In the genomic region with DNA sequence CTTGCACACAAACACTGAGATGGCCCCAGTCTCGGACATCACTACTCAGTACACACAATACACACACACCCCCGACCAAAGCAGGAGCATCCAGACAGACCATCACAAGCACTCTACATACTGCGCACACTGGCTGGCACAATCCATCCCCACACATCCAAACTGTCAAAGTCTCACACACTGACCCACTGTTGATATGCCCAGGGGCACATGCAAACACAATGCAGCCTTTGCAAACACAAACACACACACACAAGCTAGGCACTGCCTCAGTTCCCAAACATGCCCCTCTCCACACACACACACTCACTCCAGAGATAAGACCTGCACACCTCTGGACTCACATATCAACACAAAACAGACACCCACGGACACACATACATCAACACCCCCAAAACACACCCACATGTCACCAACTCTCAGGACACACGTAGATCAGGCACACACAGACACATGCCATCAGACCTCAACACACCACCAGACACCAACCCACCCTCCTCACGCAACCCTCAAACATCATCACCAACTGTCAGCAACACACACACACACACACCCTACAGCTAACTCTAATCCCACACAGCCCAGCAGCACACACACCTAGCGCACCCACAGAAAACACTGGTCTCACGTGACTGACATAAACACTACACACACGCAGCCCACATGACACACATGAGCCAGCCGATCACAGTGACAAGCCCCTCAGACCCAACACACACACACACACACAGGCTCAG, we compare ENCODE assay signal across 8 cellular contexts. TPM values are rescaled to one million over a fixed set of nuclear protein-coding genes. Genes with fewer than 3 reads are reported as not detected.
DNase-seq lines count a peak whose midpoint lies in the region; ATAC-seq, FAIRE-seq and TF ChIP-seq lines count a peak whose summit lies in the region.

No MANE protein-coding gene starts in this region.

- ATAC-seq in activated CD8-positive, alpha-beta memory T cell treated with anti-CD3 and anti-CD28 coated beads, Interleukin-2, amount 10 ng/mL, durations not matched to agents 7 days and 5 days: no peak
- ATAC-seq in GM18511 (IDR thresholded peaks at IDR 0.05; ENCODE audit: unreplicated experiment): no peak
- no peak for ATAC-seq in HG02588 (IDR thresholded peaks at IDR 0.05; ENCODE audit: unreplicated experiment)

- H3K36me3 Mint-ChIP-seq in activated CD8-positive, alpha-beta memory T cell treated with anti-CD3 and anti-CD28 coated beads, Interleukin-2, amount 10 ng/mL, durations not matched to agents 7 days and 5 days: peaks cover 5% of the 10 kb centered on the region

- peak overlapping the region; percentile 38 for H3K18ac ChIP-seq in H1 (ENCODE audit: extremely low read depth, low read length)

- no peaks in the 10 kb centered on the region for H3K36me3 ChIP-seq in H1 (ENCODE audit: control insufficient read depth in 2 of 4, insufficient read depth in 4 of 4, low read length in 3 of 4)
- H3K36me3 ChIP-seq in osteoblast (ENCODE audit: insufficient read depth, low read length): peaks cover 6% of the 10 kb centered on the region

- H3K4me1 ChIP-seq in H1 (replicated peaks in 1 of 4; ENCODE audit: control insufficient read depth in 3 of 4, insufficient read depth in 4 of 4, low read length in 3 of 4): peaks cover 17 to 39% (median 25%) of the 10 kb centered on the region in 4 experiments
- peaks cover 54% of the 10 kb centered on the region for H3K4me1 ChIP-seq in osteoblast (ENCODE audit: insufficient read depth, low read length)

- H2BK12ac ChIP-seq in H1 (ENCODE audit: low read depth, low read length): peak overlapping the region; percentile 100

- DNase-seq in activated CD8-positive, alpha-beta memory T cell treated with anti-CD3 and anti-CD28 coated beads, Interleukin-2, amount 10 ng/mL, durations not matched to agents 7 days and 5 days: peak; percentile 55
- DNase-seq in activated CD8-positive, alpha-beta memory T cell treated with anti-CD3 and anti-CD28 coated beads, Interleukin-2, amount 50 U/mL, for 48 hours: no peak
- DNase-seq in RWPE1 (ENCODE audit: low spot score) (no peak), H1 (ENCODE audit: low read depth in 1 of 2, low spot score in 2 of 2) (no peak), osteoblast (ENCODE audit: insufficient read length, low spot score, missing footprints) (peak; percentile 93), GOT3 (lab: John Stamatoyannopoulos, UW) (no peak)

- no peaks in the 10 kb centered on the region for H3K27me3 Mint-ChIP-seq in activated CD8-positive, alpha-beta memory T cell treated with anti-CD3 and anti-CD28 coated beads, Interleukin-2, amount 10 ng/mL, durations not matched to agents 7 days and 5 days

- H3K4me1 Mint-ChIP-seq in activated CD8-positive, alpha-beta memory T cell treated with anti-CD3 and anti-CD28 coated beads, Interleukin-2, amount 10 ng/mL, durations not matched to agents 7 days and 5 days: peaks cover 34% of the 10 kb centered on the region

- no peak overlapping the region; the same call in 1 of the 2 replicates for H4K8ac ChIP-seq in H1 (ENCODE audit: extremely low read depth, insufficient read depth, low read length)

- FAIRE-seq in H1 (lab: Jason Lieb, UNC): no peak

- H3K27me3 ChIP-seq in H1 (replicated peaks in 1 of 4; ENCODE audit: control insufficient read depth in 3 of 4, extremely low read depth in 1 of 4, insufficient read depth in 3 of 4, low read length in 3 of 4): no peaks in the 10 kb centered on the region; a peak in 1 of 7 replicates
- no peaks in the 10 kb centered on the region for H3K27me3 ChIP-seq in osteoblast (ENCODE audit: insufficient read depth, low read length)

- H3K9me3 Mint-ChIP-seq in activated CD8-positive, alpha-beta memory T cell treated with anti-CD3 and anti-CD28 coated beads, Interleukin-2, amount 10 ng/mL, durations not matched to agents 7 days and 5 days (ENCODE audit: low read depth): no peaks in the 10 kb centered on the region

- no peak overlapping the region for H4K5ac ChIP-seq in H1 (ENCODE audit: insufficient read length, low read depth, low read length)

- peak overlapping the region; percentile 96 for H2AK5ac ChIP-seq in H1 (ENCODE audit: low read depth, low read length)

- H3K79me2 ChIP-seq in H1 (ENCODE audit: control insufficient read depth in 1 of 2, insufficient read depth in 2 of 2, low read length in 2 of 2) (peaks cover 5 to 38% of the 10 kb centered on the region in 2 experiments; a peak in 2 of 4 replicates), osteoblast (ENCODE audit: insufficient read depth, low read length) (peaks cover 48% of the 10 kb centered on the region)

- H3K9ac ChIP-seq in H1 (replicated peaks in 1 of 4; ENCODE audit: extremely low read depth in 1 of 4, low read depth in 3 of 4, low read length in 3 of 4): peak overlapping the region in 3 of 4 experiments; percentile 65 to 71 (median 71); a peak in 6 of 7 replicates

- POLR2A ChIA-PET in RWPE1 (lab: Yijun Ruan, JAX; ENCODE audit: low non-redundant PET) (no interaction called here), H1 (lab: Charles Lee; ENCODE audit: partially characterized antibody) (interaction anchor here (1.0 to 8.2 kb wide), 3 partner anchors 9 to 18 kb away, joined by 3 to 148 read pairs (median 3); no protein-coding TSS in a partner anchor)

- peaks cover 16% of the 10 kb centered on the region for H3K79me1 ChIP-seq in H1 (ENCODE audit: low read depth, low read length)

- TF ChIP-seq CTCF in RWPE1 (conservative IDR thresholded peaks at IDR 0.05; ENCODE audit: low read depth) (no peak), H1 (IDR thresholded peaks at IDR 0.05; ENCODE audit: control extremely low read depth in 1 of 3, insufficient read depth in 1 of 3, low read depth in 1 of 3, low read length in 3 of 3) (no peak), osteoblast (IDR thresholded peaks at IDR 0.05; ENCODE audit: extremely low read depth, low read depth, low read length) (no peak)

- peak overlapping the region; percentile 98 for H2BK5ac ChIP-seq in H1 (ENCODE audit: low read depth, low read length)

- peak overlapping the region; percentile 95 for H4K91ac ChIP-seq in H1 (replicated peaks; ENCODE audit: insufficient read length, low read length)

- peak overlapping the region; percentile 94 to 98 for H3K4me2 ChIP-seq in H1 (ENCODE audit: insufficient read depth in 1 of 2, low read depth in 2 of 2, low read length in 2 of 2)
- peak overlapping the region; percentile 96 for H3K4me2 ChIP-seq in osteoblast (ENCODE audit: insufficient read depth, low read length)

- H3K4me3 ChIP-seq in H1 (ENCODE audit: extremely low read depth in 1 of 4, insufficient read depth in 2 of 4, low read depth in 3 of 4, low read length in 4 of 4) (peak overlapping the region; percentile 78 to 99 (median 89)), osteoblast (ENCODE audit: insufficient read depth, low read length) (peak overlapping the region; percentile 88)

- peaks cover 35% of the 10 kb centered on the region for H3K23me2 ChIP-seq in H1 (ENCODE audit: low read depth, low read length)

- no peak overlapping the region for H3K4me3 Mint-ChIP-seq in activated CD8-positive, alpha-beta memory T cell treated with anti-CD3 and anti-CD28 coated beads, Interleukin-2, amount 10 ng/mL, durations not matched to agents 7 days and 5 days

- H3K9me3 ChIP-seq in H1 (ENCODE audit: insufficient read depth in 2 of 2, low read depth in 1 of 2, low read length in 1 of 2): no peaks in the 10 kb centered on the region
- H3K9me3 ChIP-seq in osteoblast (ENCODE audit: low read depth, low read length): no peaks in the 10 kb centered on the region

- 49% methylated on average over 10 of the region's 10 CpGs; no CpG with 5 or more reads in 1 of the 2 experiments for WGBS in H1 (ENCODE audit: extremely low coverage in 1 of 2, insufficient coverage in 1 of 2, insufficient read length in 1 of 2, insufficient replicate concordance in 2 of 2, low coverage in 1 of 2, low lambda C conversion rate in 2 of 2, missing lambda C conversion rate in 1 of 2), 2 experiments

- H2BK15ac ChIP-seq in H1 (ENCODE audit: low read length): peak overlapping the region; percentile 88

- CTCF ChIA-PET in activated CD8-positive, alpha-beta memory T cell treated with anti-CD3 and anti-CD28 coated beads, Interleukin-2, amount 10 ng/mL, durations not matched to agents 7 days and 5 days (lab: Charles Lee): interaction anchor here (1.2 to 2.1 kb wide), 3 partner anchors 10 to 43 kb away, joined by 3 to 15 read pairs (median 7); no protein-coding TSS in a partner anchor
- CTCF ChIA-PET in RWPE1 (lab: Yijun Ruan, JAX): interaction anchor here (0.6 to 0.7 kb wide), 2 partner anchors 77 to 86 kb away, joined by 3 read pairs; no protein-coding TSS in a partner anchor
- CTCF ChIA-PET in H1 (lab: Charles Lee; ENCODE audit: partially characterized antibody): interaction anchor here (0.6 to 11.9 kb wide), 4 partner anchors 15 to 35 kb away, joined by 3 to 152 read pairs (median 10); no protein-coding TSS in a partner anchor

- peak overlapping the region; percentile 32 for H3K56ac ChIP-seq in H1 (replicated peaks; ENCODE audit: insufficient read length, low read depth, low read length)

- H3K4ac ChIP-seq in H1 (replicated peaks; ENCODE audit: insufficient read length, low read depth, low read length): peak overlapping the region; percentile 66

- peak overlapping the region; percentile 95; the same call in 1 of the 2 replicates for H2BK20ac ChIP-seq in H1 (ENCODE audit: low read length)

- no peak for TF ChIP-seq RAD21 in H1 (IDR thresholded peaks at IDR 0.05 in 1 of 2, conservative IDR thresholded peaks at IDR 0.05 in 1 of 2; ENCODE audit: low read depth in 2 of 2, low read length in 2 of 2)

- no peak for TF ChIP-seq POLR2A in H1 (IDR thresholded peaks at IDR 0.05; ENCODE audit: control extremely low read depth in 1 of 2, low read depth in 2 of 2, low read length in 2 of 2)

- no peak for TF ChIP-seq EP300 in H1 (IDR thresholded peaks at IDR 0.05; ENCODE audit: borderline replicate concordance in 1 of 2, low read depth in 2 of 2, low read length in 2 of 2)

- peak overlapping the region; percentile 35 for H3K23ac ChIP-seq in H1 (ENCODE audit: insufficient read length)

- H3K27ac ChIP-seq in RWPE1 (peak overlapping the region; percentile 99), H1 (ENCODE audit: low read depth, low read length) (peak overlapping the region; percentile 60), osteoblast (ENCODE audit: low read depth, low read length) (peak overlapping the region; percentile 68)

- peak overlapping the region; percentile 10 for H2BK120ac ChIP-seq in H1 (replicated peaks; ENCODE audit: low read depth, low read length)

- H4K20me1 ChIP-seq in H1 (replicated peaks in 1 of 2; ENCODE audit: control insufficient read depth in 1 of 2, insufficient read depth in 2 of 2, low read length in 2 of 2): peaks cover 14 to 18% of the 10 kb centered on the region in 2 experiments
- H4K20me1 ChIP-seq in osteoblast (ENCODE audit: insufficient read depth, low read length): peaks cover 16% of the 10 kb centered on the region

- H2AFZ ChIP-seq in H1 (ENCODE audit: low read length) (no peak overlapping the region), osteoblast (ENCODE audit: low read length) (no peak overlapping the region)

- H3K14ac ChIP-seq in H1 (ENCODE audit: insufficient read length): no peak overlapping the region

- H3K27ac Mint-ChIP-seq in activated CD8-positive, alpha-beta memory T cell treated with anti-CD3 and anti-CD28 coated beads, Interleukin-2, amount 10 ng/mL, durations not matched to agents 7 days and 5 days: no peak overlapping the region

RNA-seq across cellular contexts. Expression of a gene that starts 1.9 kb away (rescaled TPM):
- total RNA-seq in activated CD8-positive, alpha-beta memory T cell treated with anti-CD3 and anti-CD28 coated beads, Interleukin-2, amount 10 ng/mL, durations not matched to agents 7 days and 5 days: 10 to 100 TPM; 14.0 to 16.7 TPM
- total RNA-seq in H1 (2021; fragmentation: NEBNext Ultra II Directional; extraction: Animal tissue kit (Norgen Biotek cat#: 25700)): 21.6 and 23.3 TPM in 2 replicates
- polyA plus RNA-seq in H1 (2011; rRNA removed): 13.2 and 26.4 TPM in 2 replicates
- polyA plus RNA-seq in H1 (2011; cell fraction: cytosol; rRNA removed): 17.9 TPM
- polyA plus RNA-seq in H1 (2011; cell fraction: nucleus; rRNA removed): 24.4 TPM
- polyA plus RNA-seq in H1 (2012, experiment 1 of 2): 21.4 to 25.1 TPM (median 23.4 TPM) in 4 replicates
- polyA plus RNA-seq in H1 (2012, experiment 2 of 2): 18.5 TPM
- 7.7 TPM for polyA plus RNA-seq in H1 (2013, experiment 1 of 2)
- polyA plus RNA-seq in H1 (2013, experiment 2 of 2): 7.8 TPM
- 3.1 and 5.8 TPM in 2 replicates for polyA minus RNA-seq in H1 (2011; rRNA and poly(A)+ RNA removed)
- 18.3 TPM for polyA minus RNA-seq in H1 (2011; cell fraction: cytosol; rRNA and poly(A)+ RNA removed)
- 17.6 TPM for polyA minus RNA-seq in H1 (2011; cell fraction: nucleus; rRNA and poly(A)+ RNA removed)
- 26.8 and 28.2 TPM in 2 replicates for total RNA-seq in osteoblast

RNA-seq across cellular contexts. Expression of a gene that starts 27.2 kb away (rescaled TPM):
- 10 to 100 TPM; 24.8 to 27.6 TPM for total RNA-seq in activated CD8-positive, alpha-beta memory T cell treated with anti-CD3 and anti-CD28 coated beads, Interleukin-2, amount 10 ng/mL, durations not matched to agents 7 days and 5 days
- total RNA-seq in H1 (2021; fragmentation: NEBNext Ultra II Directional; extraction: Animal tissue kit (Norgen Biotek cat#: 25700)): 25.7 and 29.8 TPM in 2 replicates
- polyA plus RNA-seq in H1 (2011; rRNA removed): 3.7 and 7.0 TPM in 2 replicates
- 8.7 TPM for polyA plus RNA-seq in H1 (2011; cell fraction: cytosol; rRNA removed)
- 11.6 TPM for polyA plus RNA-seq in H1 (2011; cell fraction: nucleus; rRNA removed)
- 18.0 to 31.1 TPM (median 28.0 TPM) in 4 replicates for polyA plus RNA-seq in H1 (2012, experiment 1 of 2)
- polyA plus RNA-seq in H1 (2012, experiment 2 of 2): 17.9 TPM
- polyA plus RNA-seq in H1 (2013, experiment 1 of 2): 13.5 TPM
- 12.8 TPM for polyA plus RNA-seq in H1 (2013, experiment 2 of 2)
- polyA minus RNA-seq in H1 (2011; rRNA and poly(A)+ RNA removed): 2.9 and 3.3 TPM in 2 replicates
- 4.3 TPM for polyA minus RNA-seq in H1 (2011; cell fraction: cytosol; rRNA and poly(A)+ RNA removed)
- polyA minus RNA-seq in H1 (2011; cell fraction: nucleus; rRNA and poly(A)+ RNA removed): 5.3 TPM
- total RNA-seq in osteoblast: 7.6 and 8.0 TPM in 2 replicates

RNA-seq across cellular contexts. Expression of a gene that starts 45.6 kb away (rescaled TPM):
- 10 to 100 TPM in 1 of 2 experiments, 1 to 10 TPM in 1; 7.6 to 14.5 TPM for total RNA-seq in activated CD8-positive, alpha-beta memory T cell treated with anti-CD3 and anti-CD28 coated beads, Interleukin-2, amount 10 ng/mL, durations not matched to agents 7 days and 5 days
- total RNA-seq in H1 (2021; fragmentation: NEBNext Ultra II Directional; extraction: Animal tissue kit (Norgen Biotek cat#: 25700)): 3.4 and 4.4 TPM in 2 replicates
- polyA plus RNA-seq in H1 (2011; rRNA removed): 2.6 and 3.9 TPM in 2 replicates
- polyA plus RNA-seq in H1 (2011; cell fraction: cytosol; rRNA removed): 1.9 TPM
- 4.5 TPM for polyA plus RNA-seq in H1 (2011; cell fraction: nucleus; rRNA removed)
- polyA plus RNA-seq in H1 (2012, experiment 1 of 2): 3.1 to 5.1 TPM (median 4.6 TPM) in 4 replicates
- 1.00 TPM for polyA plus RNA-seq in H1 (2012, experiment 2 of 2)
- 4.0 TPM for polyA plus RNA-seq in H1 (2013, experiment 1 of 2)
- polyA plus RNA-seq in H1 (2013, experiment 2 of 2): 4.1 TPM
- 0.59 TPM in 1 of 2 replicates, not detected in the other for polyA minus RNA-seq in H1 (2011; rRNA and poly(A)+ RNA removed)
- polyA minus RNA-seq in H1 (2011; cell fraction: cytosol; rRNA and poly(A)+ RNA removed): 1.2 TPM
- 1.9 TPM for polyA minus RNA-seq in H1 (2011; cell fraction: nucleus; rRNA and poly(A)+ RNA removed)
- 2.5 and 4.4 TPM in 2 replicates for total RNA-seq in osteoblast

Comparison
In these comparisons a context has a peak if more than half of its experiments do, and no peak if none do; other contexts are left out.
1. DNase-seq: peak in activated CD8-positive, alpha-beta memory T cell treated with anti-CD3 and anti-CD28 coated beads, Interleukin-2, amount 10 ng/mL, durations not matched to agents 7 days and 5 days (single experiment) and osteoblast (single experiment); none in activated CD8-positive, alpha-beta memory T cell treated with anti-CD3 and anti-CD28 coated beads, Interleukin-2, amount 50 U/mL, for 48 hours (single experiment), RWPE1 (single experiment), H1 (0 of 2) and GOT3 (single experiment).
2. Peak in every context shown above with its lines, with median percentiles within 50 percentile points of each other: H3K27ac ChIP-seq.